Comparison of ENCODE assay signal across 8 cellular contexts in the genomic region with DNA sequence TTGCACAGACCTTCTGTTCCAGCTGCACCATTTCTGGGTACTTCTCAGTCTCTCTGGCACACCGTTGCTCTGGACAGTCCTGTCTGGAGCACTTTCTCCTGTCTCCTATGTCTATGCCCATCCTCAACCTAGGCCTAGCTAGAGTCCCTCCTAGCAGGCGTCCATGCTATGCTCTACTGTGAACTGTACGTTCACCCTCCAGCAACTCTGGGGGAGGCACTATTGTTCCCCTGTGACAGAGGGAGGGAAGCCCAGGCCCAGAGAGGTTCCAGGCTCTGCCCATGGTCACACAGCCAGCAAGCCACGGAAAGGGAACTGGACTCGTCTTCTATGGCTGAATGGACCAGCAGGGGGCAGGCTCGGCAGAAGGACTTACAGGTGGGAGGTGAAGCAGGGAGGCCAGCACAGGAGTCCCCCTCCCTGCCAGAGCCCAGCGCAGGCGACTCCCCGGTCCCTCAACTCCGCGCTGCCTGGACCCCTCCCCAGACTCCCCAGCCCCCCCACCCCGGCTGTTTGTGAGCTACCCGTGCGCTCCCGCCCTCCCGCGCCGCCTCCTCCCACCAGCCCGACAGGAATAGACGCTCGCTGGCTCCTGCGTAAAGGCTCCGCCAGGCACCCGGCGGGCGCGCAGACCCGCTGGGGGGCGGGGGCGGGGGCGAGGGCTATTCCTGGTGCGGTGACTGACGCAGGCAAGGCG.
DNase-seq lines count a peak whose midpoint lies in the region; ATAC-seq and TF ChIP-seq lines count a peak whose summit lies in the region.

No MANE protein-coding gene starts in this region.

- H3K27me3 ChIP-seq in WERI-Rb-1 (ENCODE audit: insufficient read depth, low read depth, severe bottlenecking): no peaks in the 10 kb centered on the region

- TF ChIP-seq CTCF in LNCaP clone FGC (IDR thresholded peaks at IDR 0.05; ENCODE audit: control insufficient read depth, extremely low read depth, insufficient read depth) (peak; percentile 88), WERI-Rb-1 (IDR thresholded peaks at IDR 0.05; ENCODE audit: low read depth, low read length) (peak; percentile 76)

- H3K27ac ChIP-seq in WERI-Rb-1 (no peak overlapping the region), caudate nucleus (ENCODE audit: low read depth, low read length) (no peak overlapping the region)

- DNase-seq in EL: peak; percentile 43
- peak; percentile 27 for DNase-seq in LNCaP clone FGC (ENCODE audit: low read depth)
- peak; percentile 89 for DNase-seq in WERI-Rb-1
- DNase-seq in caudate nucleus (lab: John Stamatoyannopoulos, UW): peak in 42 of 61 donors; percentile 9 to 83 (median 38)
- peak; percentile 90 for DNase-seq in left kidney (ENCODE audit: low read depth, low spot score)
- DNase-seq in stimulated activated CD4-positive, alpha-beta T cell treated with anti-CD3 and anti-CD28 coated beads, TNF-alpha, amount 100 ng/mL, for 4 hours (ENCODE audit: low read depth in 3 of 3): peak; percentile 8 to 36 (median 19)

- ATAC-seq in GM18867 (IDR thresholded peaks at IDR 0.05; ENCODE audit: unreplicated experiment) (no peak), HG03442 (IDR thresholded peaks at IDR 0.05; ENCODE audit: unreplicated experiment) (no peak)

- H3K4me3 ChIP-seq in LNCaP clone FGC (ENCODE audit: low read depth, low read length): no peak overlapping the region
- H3K4me3 ChIP-seq in WERI-Rb-1 (ENCODE audit: low read depth, low read length): no peak overlapping the region

- no peaks in the 10 kb centered on the region for H3K36me3 ChIP-seq in WERI-Rb-1

- H3K9me3 ChIP-seq in WERI-Rb-1 (ENCODE audit: severe bottlenecking): no peaks in the 10 kb centered on the region

Comparison
In these comparisons a context has a peak if more than half of its experiments do, and no peak if none do; other contexts are left out.
1. DNase-seq: peak in every context shown above with its lines; median percentile 90 in left kidney; 89 in WERI-Rb-1; 43 in EL; 38 in caudate nucleus; 27 in LNCaP clone FGC; 19 in stimulated activated CD4-positive, alpha-beta T cell treated with anti-CD3 and anti-CD28 coated beads, TNF-alpha, amount 100 ng/mL, for 4 hours.